In genomic region chr20:58895796-58896180, GRCh38 we compare ENCODE assay signal across 2 cellular contexts.
TF ChIP-seq lines count a peak whose summit lies in the region.

No MANE protein-coding gene starts in this region.

TF ChIP-seq in A549, 52 proteins besides CTCF, POLR2A, EP300 and RAD21 (continued from another document):
- TF ChIP-seq E2F6 (IDR thresholded peaks at IDR 0.05; ENCODE audit: borderline replicate concordance, low read depth) (no peak), BCL3 (IDR thresholded peaks at IDR 0.05) (no peak), ZFP36 (IDR thresholded peaks at IDR 0.05; ENCODE audit: borderline replicate concordance, partially characterized antibody) (no peak), ELK1 (IDR thresholded peaks at IDR 0.05; ENCODE audit: low read depth, low read length) (no peak), ATOH8 (CRISPR knock-in tag; IDR thresholded peaks at IDR 0.05; ENCODE audit: low read depth) (no peak)

TF ChIP-seq in GM23338, 12 proteins besides CTCF, POLR2A, EP300 and RAD21 (continued from another document):
- TF ChIP-seq ZNF462 (CRISPR knock-in tag; IDR thresholded peaks at IDR 0.05) (no peak), EZH2 (IDR thresholded peaks at IDR 0.05; ENCODE audit: low read depth, unreplicated experiment) (no peak), POLR2AphosphoS5 (IDR thresholded peaks at IDR 0.05; ENCODE audit: low read depth) (no peak), EZH2phosphoT487 (IDR thresholded peaks at IDR 0.05; ENCODE audit: unreplicated experiment) (no peak), CREB1 (CRISPR knock-in tag; IDR thresholded peaks at IDR 0.05; ENCODE audit: low read depth) (no peak), NANOG (IDR thresholded peaks at IDR 0.05; ENCODE audit: borderline replicate concordance) (no peak), STAT1 (IDR thresholded peaks at IDR 0.05; ENCODE audit: unreplicated experiment) (no peak), JUNB (IDR thresholded peaks at IDR 0.05; ENCODE audit: unreplicated experiment) (no peak), ZNF114 (CRISPR knock-in tag; IDR thresholded peaks at IDR 0.05) (no peak), ZNF331 (CRISPR knock-in tag; IDR thresholded peaks at IDR 0.05; ENCODE audit: low read depth) (no peak), ETS1 (IDR thresholded peaks at IDR 0.05) (no peak)
